Comparison of ENCODE assay signal across 14 cellular contexts in genomic region chr1:55827350-55827749, GRCh38.
DNase-seq lines count a peak whose midpoint lies in the region; ATAC-seq and TF ChIP-seq lines count a peak whose summit lies in the region.
"Had no signal": no experiment of that assay in that cellular context is flagged by ENCODE, and none has a peak within 500 bp of the region (broad histone marks: within the 10 kb centered on the region; RNA-seq: fewer than 3 reads in every experiment).

No MANE protein-coding gene starts in this region.

- H3K4me1 ChIP-seq in GM23248 (ENCODE audit: insufficient read depth) (peaks cover 33% of the 10 kb centered on the region), stomach (no peaks in the 10 kb centered on the region)
- H3K4me1 ChIP-seq: right lobe of liver had no signal

- H3K36me3 ChIP-seq in GM23248 (ENCODE audit: low read depth) (no peaks in the 10 kb centered on the region), stomach (no peaks in the 10 kb centered on the region)
- H3K36me3 ChIP-seq: right lobe of liver had no signal

- H3K4me2 ChIP-seq in GM23248 (ENCODE audit: unreplicated experiment), result peak overlapping the region; percentile 30
- H3K4me2 ChIP-seq: GM23338 had no signal

- H3K9me3 ChIP-seq in GM23248 (ENCODE audit: low read depth), result no peaks in the 10 kb centered on the region
- no peaks in the 10 kb centered on the region for H3K9me3 ChIP-seq in stomach
- H3K9me3 ChIP-seq: right lobe of liver had no signal

- ATAC-seq in GM18502 (IDR thresholded peaks at IDR 0.05; ENCODE audit: poor library complexity, unreplicated experiment) (no peak), HG03025 (IDR thresholded peaks at IDR 0.05; ENCODE audit: low FRiP score, unreplicated experiment) (no peak), HG02870 (IDR thresholded peaks at IDR 0.05; ENCODE audit: unreplicated experiment) (no peak)
- ATAC-seq: activated T-cell treated with anti-CD3 and anti-CD28 coated beads, Interleukin-2, amount 50 U/mL, for 72 hours; GM23338 had no signal

- no peak overlapping the region for H3K9ac ChIP-seq in GM23248

- in situ Hi-C loops in GM23248 (cut with MboI), result no loop called here

- peak overlapping the region; percentile 8; the same call in 1 of the 2 replicates for H2AFZ ChIP-seq in GM23248
- H2AFZ ChIP-seq: GM23338 had no signal

- H4K20me1 ChIP-seq in GM23248 (ENCODE audit: insufficient read depth), result no peaks in the 10 kb centered on the region

- no peak for TF ChIP-seq POLR2A in stomach (IDR thresholded peaks at IDR 0.05)

- intact Hi-C loops in stomach (cut with DNase I; ENCODE audit: low total_unique reads), result no loop called here

- H3K4me3 ChIP-seq in GM23248 (no peak overlapping the region), stomach (no peak overlapping the region)
- H3K4me3 ChIP-seq: GM23338, right lobe of liver had no signal

- H3K79me2 ChIP-seq in GM23248 (ENCODE audit: insufficient read depth), result no peaks in the 10 kb centered on the region

- no peak for TF ChIP-seq CTCF in stomach (IDR thresholded peaks at IDR 0.05)

- TF ChIP-seq EP300 in stomach (IDR thresholded peaks at IDR 0.05), result no peak

- H3K9me2 ChIP-seq in GM23248 (ENCODE audit: insufficient read depth), result no peaks in the 10 kb centered on the region

- DNase-seq in GM23248 (peak; percentile 94), amniotic epithelial cell (ENCODE audit: low read depth) (peak; percentile 97), glomerular visceral epithelial cell (ENCODE audit: extremely low spot score) (peak; percentile 31), stomach (peak; percentile 26), NCI-H2107 treated with DMSO at 0.1 percent for 48 hours (lab: John Stamatoyannopoulos, UW; ENCODE audit: unreplicated experiment) (no peak)
- DNase-seq: activated B cell treated with CpG ODN at 0.5 μM for 24 hours; activated T-cell treated with anti-CD3 and anti-CD28 coated beads, Interleukin-2, amount 50 U/mL, for 72 hours; glutamatergic neuron; Karpas-422; right lobe of liver had no signal

- peak overlapping the region; percentile 69 for H3K27ac ChIP-seq in GM23248
- peak overlapping the region in 2 of 5 donors; percentile 26 to 27 for H3K27ac ChIP-seq in stomach
- H3K27ac ChIP-seq: right lobe of liver had no signal

- no peaks in the 10 kb centered on the region for H3K27me3 ChIP-seq in GM23248 (replicated peaks; ENCODE audit: insufficient read depth)
- no peaks in the 10 kb centered on the region for H3K27me3 ChIP-seq in stomach
- H3K27me3 ChIP-seq: right lobe of liver had no signal

- peaks cover 33% of the 10 kb centered on the region for H3F3A ChIP-seq in GM23248 (ENCODE audit: insufficient read depth)

- 8 to 21% methylated on average over 4 of the region's 4 CpGs for WGBS in GM23248 (ENCODE audit: low coverage in 1 of 2, low lambda C conversion rate in 2 of 2, missing lambda C conversion rate in 2 of 2), 2 experiments
- 49 to 71% (median 69%) methylated on average over 4 of the region's 4 CpGs for WGBS in stomach, 5 donors
